Comparison of ENCODE assay signal across 19 cellular contexts in genomic region chr12:93892431-93893210, GRCh38.
DNase-seq lines count a peak whose midpoint lies in the region; ATAC-seq, FAIRE-seq and TF ChIP-seq lines count a peak whose summit lies in the region.
"Had no signal": no experiment of that assay in that cellular context is flagged by ENCODE, and none has a peak within 500 bp of the region (broad histone marks: within the 10 kb centered on the region; RNA-seq: fewer than 3 reads in every experiment).

No MANE protein-coding gene starts in this region.

- H4K8ac ChIP-seq in H1 (ENCODE audit: extremely low read depth, insufficient read depth, low read length): no peak overlapping the region

- H4K5ac ChIP-seq in H1 (ENCODE audit: insufficient read length, low read depth, low read length): no peak overlapping the region

- H3K18ac ChIP-seq in H1 (ENCODE audit: extremely low read depth, low read length): peak overlapping the region; percentile 62

- H2AK5ac ChIP-seq in H1 (ENCODE audit: low read depth, low read length): 0 out of 2 replicates have a peak overlapping the region, but pooled peaks have one; percentile 4

- CTCF ChIA-PET in H1 (lab: Charles Lee; ENCODE audit: partially characterized antibody): interaction anchor here (0.9 to 6.2 kb wide), 4 partner anchors 33 to 210 kb away, joined by 3 to 42 read pairs (median 8); no protein-coding TSS in a partner anchor

- H3K9me3 ChIP-seq in heart right ventricle: no peaks in the 10 kb centered on the region
- H3K9me3 ChIP-seq in H1 (ENCODE audit: insufficient read depth in 2 of 2, low read depth in 1 of 2, low read length in 1 of 2): no peaks in the 10 kb centered on the region
- H3K9me3 ChIP-seq in neural cell (ENCODE audit: low read length): no peaks in the 10 kb centered on the region
- H3K9me3 ChIP-seq in testis: no peaks in the 10 kb centered on the region
- H3K9me3 ChIP-seq in left lung: no peaks in the 10 kb centered on the region
- H3K9me3 ChIP-seq: neutrophil had no signal

- POLR2A ChIA-PET in H1 (lab: Charles Lee; ENCODE audit: partially characterized antibody): no interaction called here

- H3K27me3 ChIP-seq in heart right ventricle: no peaks in the 10 kb centered on the region
- no peaks in the 10 kb centered on the region for H3K27me3 ChIP-seq in H1 (replicated peaks in 1 of 4; ENCODE audit: control insufficient read depth in 3 of 4, extremely low read depth in 1 of 4, insufficient read depth in 3 of 4, low read length in 3 of 4)
- H3K27me3 ChIP-seq in neural cell (ENCODE audit: insufficient read depth, low read depth, low read length): no peaks in the 10 kb centered on the region
- H3K27me3 ChIP-seq in testis: no peaks in the 10 kb centered on the region
- no peaks in the 10 kb centered on the region for H3K27me3 ChIP-seq in left lung

- H4K20me1 ChIP-seq in H1 (replicated peaks in 1 of 2; ENCODE audit: control insufficient read depth in 1 of 2, insufficient read depth in 2 of 2, low read length in 2 of 2): no peaks in the 10 kb centered on the region
- no peaks in the 10 kb centered on the region for H4K20me1 ChIP-seq in neural cell (ENCODE audit: insufficient read depth)

- no peak overlapping the region for H4K91ac ChIP-seq in H1 (replicated peaks; ENCODE audit: insufficient read length, low read length)

- TF ChIP-seq CTCF in heart right ventricle (IDR thresholded peaks at IDR 0.05) (no peak), H1 (IDR thresholded peaks at IDR 0.05; ENCODE audit: control extremely low read depth in 1 of 3, insufficient read depth in 1 of 3, low read depth in 1 of 3, low read length in 3 of 3) (no peak), neural cell (IDR thresholded peaks at IDR 0.05; ENCODE audit: poor library complexity, severe bottlenecking) (no peak), testis (IDR thresholded peaks at IDR 0.05) (peak in 1 of 3 experiments; percentile 6), left lung (IDR thresholded peaks at IDR 0.05) (no peak), lower leg skin (IDR thresholded peaks at IDR 0.05) (no peak)

- H3K79me1 ChIP-seq in H1 (ENCODE audit: low read depth, low read length): no peaks in the 10 kb centered on the region

- no peaks in the 10 kb centered on the region for H3K79me2 ChIP-seq in H1 (ENCODE audit: control insufficient read depth in 1 of 2, insufficient read depth in 2 of 2, low read length in 2 of 2)
- H3K79me2 ChIP-seq in neural cell (replicated peaks; ENCODE audit: insufficient read depth, low read length): no peaks in the 10 kb centered on the region

- no peak overlapping the region for H2BK12ac ChIP-seq in H1 (ENCODE audit: low read depth, low read length)

- peak overlapping the region; percentile 73; the same call in 1 of the 2 replicates for H2BK15ac ChIP-seq in H1 (ENCODE audit: low read length)

- no peaks in the 10 kb centered on the region for H3K9me2 ChIP-seq in neural cell (ENCODE audit: insufficient read depth, low read length)

- no peaks in the 10 kb centered on the region for H3K36me3 ChIP-seq in heart right ventricle
- no peaks in the 10 kb centered on the region for H3K36me3 ChIP-seq in H1 (ENCODE audit: control insufficient read depth in 2 of 4, insufficient read depth in 4 of 4, low read length in 3 of 4)
- H3K36me3 ChIP-seq in neural cell (ENCODE audit: insufficient read depth, low read length): no peaks in the 10 kb centered on the region
- H3K36me3 ChIP-seq in testis (ENCODE audit: low read depth, missing control alignments): no peaks in the 10 kb centered on the region
- no peaks in the 10 kb centered on the region for H3K36me3 ChIP-seq in left lung
- H3K36me3 ChIP-seq: neutrophil had no signal

- H3K9ac ChIP-seq in H1 (replicated peaks in 1 of 4; ENCODE audit: extremely low read depth in 1 of 4, low read depth in 3 of 4, low read length in 3 of 4) (no peak overlapping the region), neural cell (ENCODE audit: low read length) (peak overlapping the region; percentile 49)

- peak overlapping the region; percentile 29; the same call in 1 of the 2 replicates for H2BK20ac ChIP-seq in H1 (ENCODE audit: low read length)

- no peak for FAIRE-seq in H1 (lab: Jason Lieb, UNC)
- FAIRE-seq: urothelium cell line had no signal

- H3K56ac ChIP-seq in H1 (replicated peaks; ENCODE audit: insufficient read length, low read depth, low read length): no peak overlapping the region

- TF ChIP-seq RAD21 in H1 (IDR thresholded peaks at IDR 0.05 in 1 of 2, conservative IDR thresholded peaks at IDR 0.05 in 1 of 2; ENCODE audit: low read depth in 2 of 2, low read length in 2 of 2) (no peak), neural cell (conservative IDR thresholded peaks at IDR 0.05) (no peak)

- H2AFZ ChIP-seq in H1 (ENCODE audit: low read length) (peak overlapping the region; percentile 94), neural cell (ENCODE audit: low read depth, low read length) (peak overlapping the region; percentile 31)

- TF ChIP-seq EP300 in H1 (IDR thresholded peaks at IDR 0.05; ENCODE audit: borderline replicate concordance in 1 of 2, low read depth in 2 of 2, low read length in 2 of 2): no peak
- TF ChIP-seq EP300 in neural cell (conservative IDR thresholded peaks at IDR 0.05; ENCODE audit: poor library complexity, severe bottlenecking): no peak

- peak overlapping the region; percentile 45; the same call in 1 of the 2 replicates for H2BK5ac ChIP-seq in H1 (ENCODE audit: low read depth, low read length)

- no peak overlapping the region for H3K14ac ChIP-seq in H1 (ENCODE audit: insufficient read length)

- WGBS in heart right ventricle, 2 donors: 54 to 56% methylated on average over 14 of the region's 14 CpGs
- 74% methylated on average over 14 of the region's 14 CpGs; no CpG with 5 or more reads in 1 of the 2 experiments for WGBS in H1 (ENCODE audit: extremely low coverage in 1 of 2, insufficient coverage in 1 of 2, insufficient read length in 1 of 2, insufficient replicate concordance in 2 of 2, low coverage in 1 of 2, low lambda C conversion rate in 2 of 2, missing lambda C conversion rate in 1 of 2), 2 experiments
- 35 to 52% methylated on average over 14 of the region's 14 CpGs for whole genome bisulfite sequencing in testis, 2 donors
- WGBS in lower leg skin, 2 donors: 64 to 65% methylated on average over 14 of the region's 14 CpGs

- H3K23ac ChIP-seq in H1 (ENCODE audit: insufficient read length): no peak overlapping the region

- H2BK120ac ChIP-seq in H1 (replicated peaks; ENCODE audit: low read depth, low read length): no peak overlapping the region

- H3K27ac ChIP-seq in heart right ventricle (peak overlapping the region in 6 of 10 donors; percentile 35 to 94 (median 88)), H1 (ENCODE audit: low read depth, low read length) (no peak overlapping the region), neural cell (ENCODE audit: low read length) (peak overlapping the region; percentile 48), testis (no peak overlapping the region), left lung (no peak overlapping the region)
- H3K27ac ChIP-seq: neutrophil had no signal

- H3K4me1 ChIP-seq in heart right ventricle (peaks cover 20 to 49% (median 38%) of the 10 kb centered on the region in 9 donors), H1 (replicated peaks in 1 of 4; ENCODE audit: control insufficient read depth in 3 of 4, insufficient read depth in 4 of 4, low read length in 3 of 4) (peaks cover 0 to 3% (median 1%) of the 10 kb centered on the region in 4 experiments; a peak in 2 of 7 replicates), testis (peaks cover 12% of the 10 kb centered on the region), left lung (peaks cover 0 to 7% of the 10 kb centered on the region in 2 donors)

- intact Hi-C loops in heart right ventricle (cut with DNase I) (loop anchor here in 7 of 10 donors (5.0 to 10.0 kb wide), 10 partner anchors 65 to 218 kb away; partner anchors contain the start of gene CRADD (in 2 of the 7)), left ventricle myocardium superior (cut with micrococcal nuclease) (no loop called here), testis (cut with DNase I; ENCODE audit: low total_unique reads) (no loop called here), left lung (cut with DNase I) (no loop called here), lower leg skin (cut with DNase I; ENCODE audit: low total_unique reads) (no loop called here)

- peak in 1 of 8 donors; percentile 28 for ATAC-seq in heart right ventricle
- ATAC-seq in left ventricle myocardium superior: no peak
- ATAC-seq in left lung: no peak
- ATAC-seq: Panc1, T-helper 17 cell had no signal

- H3K4me3 ChIP-seq in heart right ventricle (no peak overlapping the region), H1 (ENCODE audit: extremely low read depth in 1 of 4, insufficient read depth in 2 of 4, low read depth in 3 of 4, low read length in 4 of 4) (no peak overlapping the region), neural cell (ENCODE audit: low read length) (no peak overlapping the region), testis (no peak overlapping the region), left lung (no peak overlapping the region), lower leg skin (ENCODE audit: low read depth, poor library complexity, severe bottlenecking) (no peak overlapping the region)

- no peak for TF ChIP-seq POLR2A in H1 (IDR thresholded peaks at IDR 0.05; ENCODE audit: control extremely low read depth in 1 of 2, low read depth in 2 of 2, low read length in 2 of 2)
- TF ChIP-seq POLR2A in testis (IDR thresholded peaks at IDR 0.05): no peak
- no peak for TF ChIP-seq POLR2A in lower leg skin (IDR thresholded peaks at IDR 0.05)

- DNase-seq in heart right ventricle (no peak), left ventricle myocardium superior (no peak), H1 (ENCODE audit: low read depth in 1 of 2, low spot score in 2 of 2) (no peak), testis (peak; percentile 44), left lung (no peak), NCI-H510A treated with DMSO at 0.1 percent for 48 hours (lab: John Stamatoyannopoulos, UW) (no peak), lower leg skin (ENCODE audit: low spot score in 2 of 2) (no peak)
- DNase-seq: activated CD4-positive, alpha-beta T cell treated with anti-CD3 and anti-CD28 coated beads, Interleukin-2, amount 10 ng/mL, durations not matched to agents 7 days and 5 days; activated T-cell treated with anti-CD3 and anti-CD28 coated beads, Interleukin-2, amount 50 U/mL, for 48 hours; Calu3; foreskin melanocyte; NCI-H1105; NCI-H526; stimulated activated CD8-positive, alpha-beta memory T cell treated with anti-CD3 and anti-CD28 coated beads, Interleukin-4, amount 100 ng/mL, for 48 hours; T-helper 17 cell had no signal

- H3F3A ChIP-seq in neural cell (ENCODE audit: insufficient read depth, low read length, poor library complexity, severe bottlenecking): no peaks in the 10 kb centered on the region

- H3K23me2 ChIP-seq in H1 (ENCODE audit: low read depth, low read length): no peaks in the 10 kb centered on the region

- no peak overlapping the region for H3K4ac ChIP-seq in H1 (replicated peaks; ENCODE audit: insufficient read length, low read depth, low read length)

- H3K4me2 ChIP-seq in H1 (ENCODE audit: insufficient read depth in 1 of 2, low read depth in 2 of 2, low read length in 2 of 2): no peak overlapping the region
- no peak overlapping the region for H3K4me2 ChIP-seq in neural cell (ENCODE audit: low read length)

TF ChIP-seq in H1, 55 proteins besides CTCF, POLR2A, EP300 and RAD21 (continues in another document):
- no peak for TF ChIP-seq SP2 (IDR thresholded peaks at IDR 0.05; ENCODE audit: low read length)

Comparison
In these comparisons a context has a peak if more than half of its experiments do, and no peak if none do; other contexts are left out.
1. intact Hi-C loops: an anchor here in heart right ventricle (5.0 to 10.0 kb wide); none called in left ventricle myocardium superior, testis, left lung and lower leg skin.
2. H3K27ac ChIP-seq: peak in heart right ventricle (6 of 10) and neural cell (single experiment); none in H1 (single experiment), testis (0 of 2) and left lung (0 of 2).